1 cellular context compared by ENCODE assay signal in genomic region chr15:56963719-56964118, GRCh38.
TF ChIP-seq lines count a peak whose summit lies in the region.

No MANE protein-coding gene starts in this region.

TF ChIP-seq in A549, 52 proteins besides CTCF, POLR2A, EP300 and RAD21 (continued from another document):
- TF ChIP-seq ATOH8 (CRISPR knock-in tag; IDR thresholded peaks at IDR 0.05; ENCODE audit: low read depth): no peak
